In genomic region chr12:100365411-100365810, GRCh38 we compare ENCODE assay signal across 28 cellular contexts. TPM values are rescaled to one million over a fixed set of nuclear protein-coding genes. Genes with fewer than 3 reads are reported as not detected.
"Had no signal": no experiment of that assay in that cellular context is flagged by ENCODE, and none has a peak within 500 bp of the region (broad histone marks: within the 10 kb centered on the region; RNA-seq: fewer than 3 reads in every experiment).

No MANE protein-coding gene starts in this region.

- H3K27ac ChIP-seq: ascending aorta, body of pancreas, SK-N-MC had no signal

- DNase-seq: activated B cell treated with CpG ODN at 0.5 μM for 24 hours; activated CD4-positive, alpha-beta T cell treated with anti-CD3 and anti-CD28 coated beads for 1 hour; activated CD4-positive, alpha-beta T cell treated with anti-CD3 and anti-CD28 coated beads, Interleukin-2, amount 10 ng/mL, durations not matched to agents 24 days and 14 days; activated CD4-positive, alpha-beta T cell treated with anti-CD3 and anti-CD28 coated beads, Interleukin-2, amount 50 U/mL, for 48 hours; activated CD8-positive, alpha-beta memory T cell treated with anti-CD3 and anti-CD28 coated beads, Interleukin-2, amount 10 ng/mL, durations not matched to agents 7 days and 5 days; activated effector memory CD4-positive, alpha-beta T cell treated with anti-CD3 and anti-CD28 coated beads, Interleukin-2, amount 50 U/mL, for 16 hours; activated naive CD4-positive, alpha-beta T cell treated with Interleukin-2 at 50 U/mL for 16 hours; activated naive CD8-positive, alpha-beta T cell treated with anti-CD3 and anti-CD28 coated beads, Interleukin-2, amount 50 U/mL, for 24 hours; activated T-cell treated with anti-CD3 and anti-CD28 coated beads, Interleukin-2, amount 50 U/mL, for 4 hours; amniotic stem cell; body of pancreas; IMR-90; Kasumi-1; KBM-7; NCI-H1105 treated with DMSO at 0.1 percent for 48 hours; NCI-H1436 treated with DMSO at 0.1 percent for 48 hours; NCI-H187 treated with DMSO at 0.1 percent for 48 hours; NCI-H2081 treated with DMSO at 0.1 percent for 48 hours; NCI-H446; NCI-H524; PC-3; SIG-M5; T-cell; T-helper 2 cell; T1000 had no signal

- H3K4me3 ChIP-seq: ascending aorta, body of pancreas, SK-N-MC had no signal

- H3K27ac Mint-ChIP-seq: activated B cell treated with CpG ODN at 0.5 μM for 24 hours; activated CD4-positive, alpha-beta T cell treated with anti-CD3 and anti-CD28 coated beads, Interleukin-2, amount 10 ng/mL, durations not matched to agents 24 days and 14 days; activated CD8-positive, alpha-beta memory T cell treated with anti-CD3 and anti-CD28 coated beads, Interleukin-2, amount 10 ng/mL, durations not matched to agents 7 days and 5 days; activated naive CD4-positive, alpha-beta T cell treated with anti-CD3 and anti-CD28 coated beads, Interleukin-2, amount 50 U/mL, for 72 hours; activated naive CD8-positive, alpha-beta T cell treated with anti-CD3 and anti-CD28 coated beads, Interleukin-2, amount 50 U/mL, for 24 hours; T-cell had no signal

- H3K4me1 ChIP-seq: ascending aorta, body of pancreas had no signal

- H3K4me1 Mint-ChIP-seq: activated B cell treated with CpG ODN at 0.5 μM for 24 hours; activated CD4-positive, alpha-beta T cell treated with anti-CD3 and anti-CD28 coated beads, Interleukin-2, amount 10 ng/mL, durations not matched to agents 24 days and 14 days; activated CD8-positive, alpha-beta memory T cell treated with anti-CD3 and anti-CD28 coated beads, Interleukin-2, amount 10 ng/mL, durations not matched to agents 7 days and 5 days; activated naive CD8-positive, alpha-beta T cell treated with anti-CD3 and anti-CD28 coated beads, Interleukin-2, amount 50 U/mL, for 24 hours; T-cell had no signal

- H3K9me3 ChIP-seq: ascending aorta, body of pancreas had no signal

- H3K9me3 Mint-ChIP-seq: activated B cell treated with CpG ODN at 0.5 μM for 24 hours; activated CD4-positive, alpha-beta T cell treated with anti-CD3 and anti-CD28 coated beads, Interleukin-2, amount 10 ng/mL, durations not matched to agents 24 days and 14 days; activated naive CD8-positive, alpha-beta T cell treated with anti-CD3 and anti-CD28 coated beads, Interleukin-2, amount 50 U/mL, for 24 hours had no signal

- ATAC-seq: activated CD8-positive, alpha-beta memory T cell treated with anti-CD3 and anti-CD28 coated beads, Interleukin-2, amount 10 ng/mL, durations not matched to agents 7 days and 5 days; activated naive CD4-positive, alpha-beta T cell treated with anti-CD3 and anti-CD28 coated beads, Interleukin-2, amount 50 U/mL, for 72 hours; activated naive CD8-positive, alpha-beta T cell treated with anti-CD3 and anti-CD28 coated beads, Interleukin-2, amount 50 U/mL, for 24 hours; activated T-cell treated with anti-CD3 and anti-CD28 coated beads, Interleukin-2, amount 50 U/mL, for 4 hours; body of pancreas; PC-3; T-cell had no signal

- H3K36me3 Mint-ChIP-seq: activated CD8-positive, alpha-beta memory T cell treated with anti-CD3 and anti-CD28 coated beads, Interleukin-2, amount 10 ng/mL, durations not matched to agents 7 days and 5 days; T-cell had no signal

- H3K27me3 ChIP-seq: ascending aorta, body of pancreas had no signal

- H3K4me3 Mint-ChIP-seq: activated B cell treated with CpG ODN at 0.5 μM for 24 hours; activated CD4-positive, alpha-beta T cell treated with anti-CD3 and anti-CD28 coated beads, Interleukin-2, amount 10 ng/mL, durations not matched to agents 24 days and 14 days; activated CD8-positive, alpha-beta memory T cell treated with anti-CD3 and anti-CD28 coated beads, Interleukin-2, amount 10 ng/mL, durations not matched to agents 7 days and 5 days; activated naive CD8-positive, alpha-beta T cell treated with anti-CD3 and anti-CD28 coated beads, Interleukin-2, amount 50 U/mL, for 24 hours; activated T-cell treated with anti-CD3 and anti-CD28 coated beads, Interleukin-2, amount 50 U/mL, for 4 hours; T-cell had no signal

- H3K36me3 ChIP-seq: ascending aorta had no signal

RNA-seq across cellular contexts. Expression of gene SLC17A8, which starts 8.5 kb away (rescaled TPM):
- total RNA-seq: activated B cell treated with CpG ODN at 0.5 μM for 24 hours; activated CD4-positive, alpha-beta T cell treated with anti-CD3 and anti-CD28 coated beads, Interleukin-2, amount 10 ng/mL, durations not matched to agents 24 days and 14 days; activated CD8-positive, alpha-beta memory T cell treated with anti-CD3 and anti-CD28 coated beads, Interleukin-2, amount 10 ng/mL, durations not matched to agents 7 days and 5 days; activated naive CD4-positive, alpha-beta T cell treated with anti-CD3 and anti-CD28 coated beads, Interleukin-2, amount 50 U/mL, for 72 hours; activated T-cell treated with anti-CD3 and anti-CD28 coated beads, Interleukin-2, amount 50 U/mL, for 4 hours; ascending aorta; body of pancreas; IMR-90; PC-3; T-cell had no signal
- polyA plus RNA-seq: IMR-90 had no signal
